ENCODE assay signal across 12 cellular contexts in genomic region chr3:29319262-29319661, GRCh38. TPM values are rescaled to one million over a fixed set of nuclear protein-coding genes. Genes with fewer than 3 reads are reported as not detected.
DNase-seq lines count a peak whose midpoint lies in the region; ATAC-seq and TF ChIP-seq lines count a peak whose summit lies in the region.
"Had no signal": no experiment of that assay in that cellular context is flagged by ENCODE, and none has a peak within 500 bp of the region (broad histone marks: within the 10 kb centered on the region; RNA-seq: fewer than 3 reads in every experiment).

No MANE protein-coding gene starts in this region.

- H2BK5ac ChIP-seq in neuronal stem cell (ENCODE audit: low read length): no peak overlapping the region

- in situ Hi-C loops in Caki2 (cut with HindIII; ENCODE audit: low pct_unique_long_range_greater_than_20kb, low sequenced_read_pairs): no loop called here

- H3K27me3 ChIP-seq in neuronal stem cell (ENCODE audit: control insufficient read depth in 3 of 3, insufficient read depth in 3 of 3, low read depth in 1 of 3, low read length in 3 of 3) (no peaks in the 10 kb centered on the region), WERI-Rb-1 (ENCODE audit: insufficient read depth, low read depth, severe bottlenecking) (no peaks in the 10 kb centered on the region)
- H3K27me3 ChIP-seq: right atrium auricular region had no signal

- H3K18ac ChIP-seq in neuronal stem cell (ENCODE audit: low read length): no peak overlapping the region

- H3K9me3 ChIP-seq in neuronal stem cell (replicated peaks in 1 of 2; ENCODE audit: control insufficient read depth in 2 of 2, insufficient read depth in 1 of 2, low read depth in 1 of 2, low read length in 2 of 2) (no peaks in the 10 kb centered on the region), WERI-Rb-1 (ENCODE audit: severe bottlenecking) (no peaks in the 10 kb centered on the region)
- H3K9me3 ChIP-seq: A549, right atrium auricular region had no signal

- no peak overlapping the region for H3K4ac ChIP-seq in neuronal stem cell (ENCODE audit: low read length)

- H3K79me1 ChIP-seq in neuronal stem cell (ENCODE audit: low read depth, low read length): no peaks in the 10 kb centered on the region

- no peak overlapping the region for H2BK120ac ChIP-seq in neuronal stem cell (ENCODE audit: low read depth, low read length)

- no peak overlapping the region for H3K4me3 ChIP-seq in neuronal stem cell (ENCODE audit: low read length in 2 of 2)
- no peak overlapping the region for H3K4me3 ChIP-seq in WERI-Rb-1 (ENCODE audit: low read depth, low read length)
- H3K4me3 ChIP-seq: A549 had no signal

- TF ChIP-seq CTCF in WERI-Rb-1 (IDR thresholded peaks at IDR 0.05; ENCODE audit: low read depth, low read length): no peak

- no peak overlapping the region for H2AK5ac ChIP-seq in neuronal stem cell (ENCODE audit: low read depth, low read length)

- peak; percentile 54 for ATAC-seq in GM19372 (IDR thresholded peaks at IDR 0.05; ENCODE audit: low read depth, unreplicated experiment)
- ATAC-seq in HG02870 (IDR thresholded peaks at IDR 0.05; ENCODE audit: unreplicated experiment): peak; percentile 80
- peak; percentile 44 for ATAC-seq in HG03575 (IDR thresholded peaks at IDR 0.05; ENCODE audit: extremely low read depth, insufficient number of reproducible peaks, low FRiP score, unreplicated experiment)
- ATAC-seq: A549, T-cell had no signal

- peak; percentile 19 for DNase-seq in Caki2 (ENCODE audit: low read depth)
- DNase-seq in AG20443 (ENCODE audit: low spot score): no peak
- no peak for DNase-seq in neuronal stem cell (ENCODE audit: low spot score)
- no peak for DNase-seq in WERI-Rb-1
- DNase-seq in GOT3 (lab: John Stamatoyannopoulos, UW): no peak
- DNase-seq: activated T-cell treated with anti-CD3 and anti-CD28 coated beads for 4 hours, T-cell had no signal

- H3K27ac ChIP-seq in neuronal stem cell (replicated peaks; ENCODE audit: low read length) (no peak overlapping the region), WERI-Rb-1 (no peak overlapping the region)
- H3K27ac ChIP-seq: A549 had no signal

- no peak overlapping the region for H2AFZ ChIP-seq in neuronal stem cell (ENCODE audit: low read length)

- H4K91ac ChIP-seq in neuronal stem cell (ENCODE audit: low read depth, low read length, poor library complexity): no peak overlapping the region

- H3K4me2 ChIP-seq in neuronal stem cell (ENCODE audit: insufficient read depth, low read length, poor library complexity, severe bottlenecking): no peak overlapping the region
- H3K4me2 ChIP-seq: A549 had no signal

- H2BK15ac ChIP-seq in neuronal stem cell (ENCODE audit: low read length): no peak overlapping the region

- H3K4me1 ChIP-seq in neuronal stem cell (ENCODE audit: control insufficient read depth in 2 of 2, insufficient read depth in 1 of 2, low read depth in 1 of 2, low read length in 2 of 2): no peaks in the 10 kb centered on the region

- no peak overlapping the region for H3K14ac ChIP-seq in neuronal stem cell (ENCODE audit: low read length)

- no peak overlapping the region for H2BK12ac ChIP-seq in neuronal stem cell (ENCODE audit: low read length)

- H3K9ac ChIP-seq in neuronal stem cell (ENCODE audit: low read depth, low read length, poor library complexity): no peak overlapping the region

- H3K23ac ChIP-seq in neuronal stem cell (ENCODE audit: low read depth, low read length, poor library complexity): no peak overlapping the region

- no peak overlapping the region for H4K8ac ChIP-seq in neuronal stem cell (ENCODE audit: low read depth, low read length)

- no CpG with 5 or more reads among the region's 4 CpGs for WGBS in neuronal stem cell (ENCODE audit: extremely low coverage in 2 of 2, insufficient read length in 2 of 2, insufficient replicate concordance in 1 of 2), 2 donors

- H3K36me3 ChIP-seq in neuronal stem cell (replicated peaks in 1 of 2; ENCODE audit: control insufficient read depth in 2 of 2, insufficient read depth in 2 of 2, low read length in 2 of 2): no peaks in the 10 kb centered on the region
- H3K36me3 ChIP-seq in WERI-Rb-1: no peaks in the 10 kb centered on the region
- H3K36me3 ChIP-seq: right atrium auricular region had no signal

RNA-seq across cellular contexts. Expression of gene RBMS3, which starts 38.4 kb away (rescaled TPM):
- total RNA-seq in Caki2 (2014; rRNA removed; shearing (Covaris generic); ENCODE audit: low replicate concordance): 8.9 and 15.0 TPM in 2 replicates
- 0.45 TPM for polyA plus RNA-seq in neuronal stem cell (2013, experiment 1 of 2)
- polyA plus RNA-seq in neuronal stem cell (2013, experiment 2 of 2): 0.61 TPM
